In the genomic region with DNA sequence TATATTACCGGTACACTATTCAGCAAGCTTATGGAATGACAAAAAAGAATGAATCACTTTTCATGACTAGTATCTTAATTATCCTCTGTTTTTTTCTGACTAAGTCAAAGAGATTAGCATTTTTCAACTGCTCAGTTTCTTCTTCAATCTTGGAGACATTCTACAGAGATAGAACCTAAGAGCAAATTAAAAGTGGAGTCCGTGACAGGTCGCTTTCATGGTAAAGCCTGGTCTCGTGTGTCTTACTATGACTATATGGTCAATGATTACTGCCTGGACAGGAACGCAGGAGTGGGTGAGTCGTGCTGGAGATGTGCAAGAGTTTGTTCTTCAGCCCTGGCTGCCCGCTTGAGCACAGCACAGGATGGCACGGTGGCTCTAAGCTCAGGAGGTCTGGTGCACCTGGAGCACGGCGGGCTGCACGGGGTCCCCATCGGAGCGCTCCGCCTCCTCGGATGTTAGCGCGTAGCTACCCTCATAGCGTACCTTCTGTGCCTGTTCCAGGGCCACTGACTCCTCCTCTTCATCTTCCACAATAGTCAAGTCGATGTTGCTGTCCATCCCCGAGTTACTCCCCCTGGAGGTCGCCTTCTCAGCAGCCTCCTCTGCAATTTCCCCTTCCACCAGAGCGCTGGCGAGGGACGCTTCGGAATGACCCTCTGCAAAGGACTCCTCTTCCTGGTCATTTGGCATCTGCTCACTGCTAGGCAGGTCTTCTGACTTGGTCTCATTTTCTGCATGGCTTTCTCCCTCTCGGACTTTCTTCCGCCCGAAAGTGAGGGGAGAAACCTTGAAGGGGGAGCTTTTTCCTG, we compare ENCODE assay signal across 15 cellular contexts. TPM values are rescaled to one million over a fixed set of nuclear protein-coding genes. Genes with fewer than 3 reads are reported as not detected.
DNase-seq lines count a peak whose midpoint lies in the region; ATAC-seq, FAIRE-seq and TF ChIP-seq lines count a peak whose summit lies in the region.
"Had no signal": no experiment of that assay in that cellular context is flagged by ENCODE, and none has a peak within 500 bp of the region (broad histone marks: within the 10 kb centered on the region; RNA-seq: fewer than 3 reads in every experiment).

No MANE protein-coding gene starts in this region.

- peak overlapping the region; percentile 44 for H3K4me2 ChIP-seq in astrocyte (ENCODE audit: low read length)

- H3K27me3 Mint-ChIP-seq in astrocyte (ENCODE audit: low read depth, unreplicated experiment) = no peaks in the 10 kb centered on the region
- H3K27me3 Mint-ChIP-seq in activated CD4-positive, alpha-beta T cell treated with anti-CD3 and anti-CD28 coated beads, Interleukin-2, amount 10 ng/mL, durations not matched to agents 24 days and 14 days = peaks cover 36% of the 10 kb centered on the region
- H3K27me3 Mint-ChIP-seq: type B pancreatic cell had no signal

- peak overlapping the region; percentile 15 for H2AFZ ChIP-seq in astrocyte (ENCODE audit: low read depth, low read length)
- H2AFZ ChIP-seq: parathyroid adenoma had no signal

- peaks cover 2% of the 10 kb centered on the region for H3K9me3 Mint-ChIP-seq in astrocyte (ENCODE audit: unreplicated experiment)
- no peaks in the 10 kb centered on the region for H3K9me3 Mint-ChIP-seq in activated CD4-positive, alpha-beta T cell treated with anti-CD3 and anti-CD28 coated beads, Interleukin-2, amount 10 ng/mL, durations not matched to agents 24 days and 14 days

- H3K27ac Mint-ChIP-seq in astrocyte (ENCODE audit: unreplicated experiment) = no peak overlapping the region
- H3K27ac Mint-ChIP-seq in activated CD4-positive, alpha-beta T cell treated with anti-CD3 and anti-CD28 coated beads, Interleukin-2, amount 10 ng/mL, durations not matched to agents 24 days and 14 days = no peak overlapping the region
- H3K27ac Mint-ChIP-seq: type B pancreatic cell had no signal

- H3K36me3 Mint-ChIP-seq in astrocyte (ENCODE audit: low read depth, unreplicated experiment) = peaks cover 4% of the 10 kb centered on the region
- H3K36me3 Mint-ChIP-seq in activated CD4-positive, alpha-beta T cell treated with anti-CD3 and anti-CD28 coated beads, Interleukin-2, amount 10 ng/mL, durations not matched to agents 24 days and 14 days (ENCODE audit: low read depth) = no peaks in the 10 kb centered on the region
- H3K36me3 Mint-ChIP-seq: type B pancreatic cell had no signal

- no peaks in the 10 kb centered on the region for H3K9me3 ChIP-seq in astrocyte (ENCODE audit: insufficient read depth, low read depth, low read length)
- H3K9me3 ChIP-seq: Caco-2 had no signal

- H3K27ac ChIP-seq in astrocyte (ENCODE audit: low read depth, low read length) = no peak overlapping the region
- H3K27ac ChIP-seq: parathyroid adenoma had no signal

- intact Hi-C loops in activated CD4-positive, alpha-beta T cell treated with anti-CD3 and anti-CD28 coated beads, Interleukin-2, amount 10 ng/mL, durations not matched to agents 24 days and 14 days (cut with micrococcal nuclease) = no loop called here

- H3K79me2 ChIP-seq in astrocyte (ENCODE audit: insufficient read depth, low read length) = no peaks in the 10 kb centered on the region
- H3K79me2 ChIP-seq: parathyroid adenoma had no signal

- in situ Hi-C loops in ACHN (cut with HindIII; ENCODE audit: low pct_ligation_motif_present, low pct_unique_long_range_greater_than_20kb, low sequenced_read_pairs) = no loop called here

- H3K27me3 ChIP-seq in astrocyte (ENCODE audit: insufficient read depth, low read length) = no peaks in the 10 kb centered on the region

- H3K36me3 ChIP-seq in astrocyte (ENCODE audit: insufficient read depth, low read length) = no peaks in the 10 kb centered on the region

- FAIRE-seq in HTR-8/SVneo (lab: Jason Lieb, UNC) = peak; percentile 77
- peak; percentile 23 for FAIRE-seq in astrocyte (lab: Jason Lieb, UNC)

- ATAC-seq in HG03342 (IDR thresholded peaks at IDR 0.05; ENCODE audit: unreplicated experiment) = no peak

- H4K20me1 ChIP-seq in astrocyte (ENCODE audit: insufficient read depth, low read length) = no peaks in the 10 kb centered on the region

- TF ChIP-seq CTCF in astrocyte (IDR thresholded peaks at IDR 0.05; ENCODE audit: insufficient read depth, low read depth, low read length) = no peak

- DNase-seq in ACHN = peak; percentile 60
- no peak for DNase-seq in HTR-8/SVneo (ENCODE audit: insufficient read length, low spot score)
- peak; percentile 48 for DNase-seq in astrocyte (ENCODE audit: low read depth)
- peak; percentile 11 for DNase-seq in hepatic stellate cell (ENCODE audit: low spot score)
- DNase-seq in NCI-H146 (lab: John Stamatoyannopoulos, UW) = no peak
- DNase-seq in AML-193 (lab: John Stamatoyannopoulos, UW) = no peak
- no peak for DNase-seq in activated CD4-positive, alpha-beta T cell treated with anti-CD3 and anti-CD28 coated beads, Interleukin-2, amount 10 ng/mL, durations not matched to agents 24 days and 14 days
- DNase-seq: erythroblast, KBM-7, NCI-H1694 treated with DMSO at 0.1 percent for 48 hours, NCI-H526 had no signal

- H3K4me3 ChIP-seq in astrocyte (ENCODE audit: insufficient read depth, low read depth, low read length) = no peak overlapping the region

- peaks cover 5% of the 10 kb centered on the region for H3K4me1 ChIP-seq in astrocyte (ENCODE audit: insufficient read depth, low read length)
- H3K4me1 ChIP-seq: Caco-2, parathyroid adenoma had no signal

- peaks cover 10% of the 10 kb centered on the region for H3K4me1 Mint-ChIP-seq in astrocyte (ENCODE audit: low read depth, unreplicated experiment)
- H3K4me1 Mint-ChIP-seq in activated CD4-positive, alpha-beta T cell treated with anti-CD3 and anti-CD28 coated beads, Interleukin-2, amount 10 ng/mL, durations not matched to agents 24 days and 14 days = peaks cover 1% of the 10 kb centered on the region

- H3K4me3 Mint-ChIP-seq in astrocyte (ENCODE audit: unreplicated experiment) = no peak overlapping the region
- H3K4me3 Mint-ChIP-seq in activated CD4-positive, alpha-beta T cell treated with anti-CD3 and anti-CD28 coated beads, Interleukin-2, amount 10 ng/mL, durations not matched to agents 24 days and 14 days = no peak overlapping the region
- H3K4me3 Mint-ChIP-seq: type B pancreatic cell had no signal

- no peak overlapping the region for H3K9ac ChIP-seq in astrocyte (ENCODE audit: low read length)
- H3K9ac ChIP-seq: parathyroid adenoma had no signal

RNA-seq across cellular contexts. Expression of a gene that starts 11.1 kb away (rescaled TPM):
- total RNA-seq in astrocyte = 1.9 and 2.8 TPM in 2 replicates
- total RNA-seq in activated CD4-positive, alpha-beta T cell treated with anti-CD3 and anti-CD28 coated beads, Interleukin-2, amount 10 ng/mL, durations not matched to agents 24 days and 14 days = not detected in 2 replicates
- total RNA-seq: Caco-2 had no signal

Comparison
In these comparisons a context has a peak if more than half of its experiments do, and no peak if none do; other contexts are left out.
1. DNase-seq: peak in ACHN (single experiment), astrocyte (single experiment) and hepatic stellate cell (single experiment); none in HTR-8/SVneo (single experiment), NCI-H146 (single experiment), AML-193 (0 of 2) and activated CD4-positive, alpha-beta T cell treated with anti-CD3 and anti-CD28 coated beads, Interleukin-2, amount 10 ng/mL, durations not matched to agents 24 days and 14 days (single experiment).